In genomic region chr13:100365678-100366077, GRCh38 we compare ENCODE assay signal across 22 cellular contexts.
"Had no signal": no experiment of that assay in that cellular context is flagged by ENCODE, and none has a peak within 500 bp of the region (broad histone marks: within the 10 kb centered on the region; RNA-seq: fewer than 3 reads in every experiment).

No MANE protein-coding gene starts in this region.

- H3K4me3 Mint-ChIP-seq: activated B cell treated with CpG ODN at 0.5 μM for 24 hours; activated CD8-positive, alpha-beta memory T cell treated with anti-CD3 and anti-CD28 coated beads, Interleukin-2, amount 10 ng/mL, durations not matched to agents 7 days and 5 days; activated naive CD4-positive, alpha-beta T cell treated with anti-CD3 and anti-CD28 coated beads, Interleukin-2, amount 50 U/mL, for 24 hours; activated T-cell treated with anti-CD3 and anti-CD28 coated beads, Interleukin-2, amount 50 U/mL, for 4 hours; brain; T-helper 1 cell treated with Interleukin-12 subunit alpha and Interleukin-12 subunit beta and Interleukin-4 antibody, amounts not matched to agents 30 μg/mL and 1 μg/mL, for 36 hours had no signal

- H3K36me3 ChIP-seq: cardiac muscle cell had no signal

- H3K4me3 ChIP-seq: cardiac muscle cell had no signal

- H3K27me3 ChIP-seq: cardiac muscle cell had no signal

- FAIRE-seq: astrocyte, colon had no signal

- H3K9ac ChIP-seq: KMS-11 had no signal

- H3K4me1 Mint-ChIP-seq: activated B cell treated with CpG ODN at 0.5 μM for 24 hours; activated naive CD4-positive, alpha-beta T cell treated with anti-CD3 and anti-CD28 coated beads, Interleukin-2, amount 50 U/mL, for 24 hours had no signal

- H3K9me3 Mint-ChIP-seq: activated B cell treated with CpG ODN at 0.5 μM for 24 hours; activated naive CD4-positive, alpha-beta T cell treated with anti-CD3 and anti-CD28 coated beads, Interleukin-2, amount 50 U/mL, for 24 hours; activated T-cell treated with anti-CD3 and anti-CD28 coated beads, Interleukin-2, amount 50 U/mL, for 4 hours; T-helper 1 cell treated with Interleukin-12 subunit alpha and Interleukin-12 subunit beta and Interleukin-4 antibody, amounts not matched to agents 30 μg/mL and 1 μg/mL, for 36 hours had no signal

- H3K27me3 Mint-ChIP-seq: activated B cell treated with CpG ODN at 0.5 μM for 24 hours; activated CD8-positive, alpha-beta memory T cell treated with anti-CD3 and anti-CD28 coated beads, Interleukin-2, amount 10 ng/mL, durations not matched to agents 7 days and 5 days; activated naive CD4-positive, alpha-beta T cell treated with anti-CD3 and anti-CD28 coated beads, Interleukin-2, amount 50 U/mL, for 24 hours; brain had no signal

- H3K27ac ChIP-seq: cardiac muscle cell, KMS-11 had no signal

- ATAC-seq: activated CD8-positive, alpha-beta memory T cell treated with anti-CD3 and anti-CD28 coated beads, Interleukin-2, amount 10 ng/mL, durations not matched to agents 7 days and 5 days had no signal

- DNase-seq: activated B cell treated with CpG ODN at 0.5 μM for 24 hours; activated CD8-positive, alpha-beta memory T cell treated with anti-CD3 and anti-CD28 coated beads, Interleukin-2, amount 10 ng/mL, durations not matched to agents 7 days and 5 days; activated T-cell treated with anti-CD3 and anti-CD28 coated beads, Interleukin-2, amount 50 U/mL, for 4 hours; amygdala; MV-4-11; NCI-H1105; NCI-H1436; NCI-H1694 treated with DMSO at 0.1 percent for 48 hours; NCI-H2029 treated with DMSO at 0.1 percent for 48 hours; NCI-H345; NCI-H510A; NCI-H69; NK-92 treated with Interleukin-12 subunit alpha and Interleukin-12 subunit beta, amount 100 ng/mL, for 24 hours; OCI-M1; SHP77 treated with DMSO at 0.1 percent for 48 hours had no signal

- H3K4me2 ChIP-seq: KMS-11 had no signal

- H3K27ac Mint-ChIP-seq: activated B cell treated with CpG ODN at 0.5 μM for 24 hours; activated CD8-positive, alpha-beta memory T cell treated with anti-CD3 and anti-CD28 coated beads, Interleukin-2, amount 10 ng/mL, durations not matched to agents 7 days and 5 days; activated naive CD4-positive, alpha-beta T cell treated with anti-CD3 and anti-CD28 coated beads, Interleukin-2, amount 50 U/mL, for 24 hours; T-helper 1 cell treated with Interleukin-12 subunit alpha and Interleukin-12 subunit beta and Interleukin-4 antibody, amounts not matched to agents 30 μg/mL and 1 μg/mL, for 36 hours had no signal
